In the genomic region with DNA sequence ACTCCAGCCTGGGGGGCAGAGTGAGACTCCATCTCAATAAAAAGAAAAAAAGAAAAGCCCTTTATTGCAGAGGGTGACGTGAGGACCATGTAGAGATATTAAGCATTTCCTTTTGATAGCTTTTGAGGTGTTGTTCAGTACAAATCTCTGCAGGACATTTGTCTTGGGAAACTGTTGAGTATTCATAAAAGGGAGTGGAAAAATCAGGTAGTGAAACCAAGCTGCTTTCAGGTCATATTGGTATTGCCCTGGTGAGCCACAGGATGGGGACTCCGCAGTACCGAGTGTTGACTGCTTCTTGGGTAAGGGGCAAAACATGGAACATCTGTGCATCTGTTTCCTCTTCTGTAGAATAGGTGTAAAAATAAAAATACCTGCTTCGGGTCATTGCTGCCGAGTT, we compare ENCODE assay signal across 10 cellular contexts. TPM values are rescaled to one million over a fixed set of nuclear protein-coding genes. Genes with fewer than 3 reads are reported as not detected.
DNase-seq lines count a peak whose midpoint lies in the region; ATAC-seq and TF ChIP-seq lines count a peak whose summit lies in the region.
"Had no signal": no experiment of that assay in that cellular context is flagged by ENCODE, and none has a peak within 500 bp of the region (broad histone marks: within the 10 kb centered on the region; RNA-seq: fewer than 3 reads in every experiment).

No MANE protein-coding gene starts in this region.

- H3K27me3 ChIP-seq in breast epithelium (no peaks in the 10 kb centered on the region), PC-9 (ENCODE audit: insufficient read depth, low read depth) (no peaks in the 10 kb centered on the region)

- no peaks in the 10 kb centered on the region for H4K20me1 ChIP-seq in PC-9 (ENCODE audit: insufficient read depth)

- H3K36me3 ChIP-seq in breast epithelium = no peaks in the 10 kb centered on the region
- no peaks in the 10 kb centered on the region for H3K36me3 ChIP-seq in PC-9 (ENCODE audit: low read depth)

- H3K36me3 Mint-ChIP-seq in natural killer cell treated with Interleukin-12 subunit alpha and Interleukin-12 subunit beta and Interleukin-15 and Interleukin-18, amount 100 ng/mL, for 72 hours = no peaks in the 10 kb centered on the region
- peaks cover 27% of the 10 kb centered on the region for H3K36me3 Mint-ChIP-seq in activated T-helper 1 cell treated with anti-CD3 and anti-CD28 coated beads, Interleukin-12 subunit alpha, Interleukin-12 subunit beta, Interleukin-2, Interleukin-4 antibody, amounts not matched to agents 30 ng/mL and 10 ng/mL and 1 ng/mL, durations not matched to agents 14 hours and 24 hours and 36 hours (ENCODE audit: low read depth)

- DNase-seq in natural killer cell treated with Interleukin-12 subunit alpha and Interleukin-12 subunit beta and Interleukin-15 and Interleukin-18, amount 100 ng/mL, for 72 hours (ENCODE audit: low spot score) = no peak
- no peak for DNase-seq in breast epithelium (ENCODE audit: low spot score in 2 of 2)
- DNase-seq in activated T-helper 1 cell treated with anti-CD3 and anti-CD28 coated beads, Interleukin-12 subunit alpha, Interleukin-12 subunit beta, Interleukin-2, Interleukin-4 antibody, amounts not matched to agents 30 ng/mL and 10 ng/mL and 1 ng/mL, durations not matched to agents 14 hours and 24 hours and 36 hours (ENCODE audit: low spot score) = no peak
- DNase-seq in Right ventricle myocardium superior = no peak
- DNase-seq in PC-9 = no peak
- DNase-seq: hippocampal formation, NCI-H1436 treated with DMSO at 0.1 percent for 48 hours had no signal

- H3K9me3 ChIP-seq in breast epithelium (no peaks in the 10 kb centered on the region), PC-9 (ENCODE audit: insufficient read depth, low read depth) (no peaks in the 10 kb centered on the region)

- TF ChIP-seq CTCF in breast epithelium (IDR thresholded peaks at IDR 0.05) (no peak), PC-9 (conservative IDR thresholded peaks at IDR 0.05) (no peak)

- H3K4me2 ChIP-seq in PC-9 = no peak overlapping the region

- no peak for TF ChIP-seq POLR2A in breast epithelium (IDR thresholded peaks at IDR 0.05)

- BruUV-seq in PC-9 (replicated peaks; lab: Mats Ljungman, UMichigan) = no TSS peak

- CTCF ChIA-PET in PC-9 (lab: Charles Lee) = no interaction called here

- no peaks in the 10 kb centered on the region for H3F3A ChIP-seq in PC-9 (ENCODE audit: insufficient read depth, low read depth)

- H3K27ac Mint-ChIP-seq in natural killer cell treated with Interleukin-12 subunit alpha and Interleukin-12 subunit beta and Interleukin-15 and Interleukin-18, amount 100 ng/mL, for 72 hours = peak overlapping the region; percentile 94 to 97
- no peak overlapping the region for H3K27ac Mint-ChIP-seq in activated T-helper 1 cell treated with anti-CD3 and anti-CD28 coated beads, Interleukin-12 subunit alpha, Interleukin-12 subunit beta, Interleukin-2, Interleukin-4 antibody, amounts not matched to agents 30 ng/mL and 10 ng/mL and 1 ng/mL, durations not matched to agents 14 hours and 24 hours and 36 hours

- no peaks in the 10 kb centered on the region for H3K9me2 ChIP-seq in PC-9 (ENCODE audit: insufficient read depth)

- H3K27ac ChIP-seq in breast epithelium = no peak overlapping the region
- no peak overlapping the region for H3K27ac ChIP-seq in PC-9

- H3K4me3 ChIP-seq in breast epithelium (no peak overlapping the region), PC-9 (no peak overlapping the region)

- no peaks in the 10 kb centered on the region for H3K79me2 ChIP-seq in PC-9 (ENCODE audit: low read depth)

- peaks cover 4% of the 10 kb centered on the region for H3K9me3 Mint-ChIP-seq in natural killer cell treated with Interleukin-12 subunit alpha and Interleukin-12 subunit beta and Interleukin-15 and Interleukin-18, amount 100 ng/mL, for 72 hours
- H3K9me3 Mint-ChIP-seq in activated T-helper 1 cell treated with anti-CD3 and anti-CD28 coated beads, Interleukin-12 subunit alpha, Interleukin-12 subunit beta, Interleukin-2, Interleukin-4 antibody, amounts not matched to agents 30 ng/mL and 10 ng/mL and 1 ng/mL, durations not matched to agents 14 hours and 24 hours and 36 hours = no peaks in the 10 kb centered on the region

- H2AFZ ChIP-seq in PC-9 = no peak overlapping the region

- H3K4me3 Mint-ChIP-seq in natural killer cell treated with Interleukin-12 subunit alpha and Interleukin-12 subunit beta and Interleukin-15 and Interleukin-18, amount 100 ng/mL, for 72 hours = no peak overlapping the region
- no peak overlapping the region for H3K4me3 Mint-ChIP-seq in activated T-helper 1 cell treated with anti-CD3 and anti-CD28 coated beads, Interleukin-12 subunit alpha, Interleukin-12 subunit beta, Interleukin-2, Interleukin-4 antibody, amounts not matched to agents 30 ng/mL and 10 ng/mL and 1 ng/mL, durations not matched to agents 14 hours and 24 hours and 36 hours

- H3K27me3 Mint-ChIP-seq in natural killer cell treated with Interleukin-12 subunit alpha and Interleukin-12 subunit beta and Interleukin-15 and Interleukin-18, amount 100 ng/mL, for 72 hours = no peaks in the 10 kb centered on the region
- H3K27me3 Mint-ChIP-seq in activated T-helper 1 cell treated with anti-CD3 and anti-CD28 coated beads, Interleukin-12 subunit alpha, Interleukin-12 subunit beta, Interleukin-2, Interleukin-4 antibody, amounts not matched to agents 30 ng/mL and 10 ng/mL and 1 ng/mL, durations not matched to agents 14 hours and 24 hours and 36 hours (ENCODE audit: insufficient read depth) = no peaks in the 10 kb centered on the region

- peaks cover 46% of the 10 kb centered on the region in 2 donors for H3K4me1 Mint-ChIP-seq in natural killer cell treated with Interleukin-12 subunit alpha and Interleukin-12 subunit beta and Interleukin-15 and Interleukin-18, amount 100 ng/mL, for 72 hours (ENCODE audit: low read depth in 2 of 2)
- peaks cover 41% of the 10 kb centered on the region for H3K4me1 Mint-ChIP-seq in activated T-helper 1 cell treated with anti-CD3 and anti-CD28 coated beads, Interleukin-12 subunit alpha, Interleukin-12 subunit beta, Interleukin-2, Interleukin-4 antibody, amounts not matched to agents 30 ng/mL and 10 ng/mL and 1 ng/mL, durations not matched to agents 14 hours and 24 hours and 36 hours (ENCODE audit: low read depth)

- POLR2A ChIA-PET in PC-9 (lab: Charles Lee; ENCODE audit: unreplicated experiment) = no interaction called here

- intact Hi-C loops in breast epithelium (cut with DNase I; ENCODE audit: low total_unique reads) = loop anchor here (5.0 kb wide), 1 partner anchor 684 kb away; a partner anchor contains a TSS
- intact Hi-C loops in activated T-helper 1 cell treated with anti-CD3 and anti-CD28 coated beads, Interleukin-12 subunit alpha, Interleukin-12 subunit beta, Interleukin-2, Interleukin-4 antibody, amounts not matched to agents 30 ng/mL and 10 ng/mL and 1 ng/mL, durations not matched to agents 14 hours and 24 hours and 36 hours (cut with micrococcal nuclease) = no loop called here
- intact Hi-C loops in Right ventricle myocardium superior (cut with DNase I) = no loop called here
- intact Hi-C loops in PC-9 (cut with micrococcal nuclease; ENCODE audit: unreplicated experiment) = no loop called here

- H3K4me1 ChIP-seq in breast epithelium = peaks cover 4 to 7% of the 10 kb centered on the region in 2 donors
- no peaks in the 10 kb centered on the region for H3K4me1 ChIP-seq in PC-9 (replicated peaks; ENCODE audit: insufficient read depth)

- ATAC-seq in GM18861 (IDR thresholded peaks at IDR 0.05; ENCODE audit: unreplicated experiment) = peak; percentile 44
- peak; percentile 53 for ATAC-seq in GM21737 (IDR thresholded peaks at IDR 0.05; ENCODE audit: unreplicated experiment)
- peak; percentile 53 for ATAC-seq in HG03521 (IDR thresholded peaks at IDR 0.05; ENCODE audit: unreplicated experiment)
- no peak for ATAC-seq in natural killer cell treated with Interleukin-12 subunit alpha and Interleukin-12 subunit beta and Interleukin-15 and Interleukin-18, amount 100 ng/mL, for 72 hours
- ATAC-seq in Right ventricle myocardium superior (ENCODE audit: poor library complexity) = no peak

RNA-seq across cellular contexts. Expression of a gene that starts 9.9 kb away (rescaled TPM):
- total RNA-seq in natural killer cell treated with Interleukin-12 subunit alpha and Interleukin-12 subunit beta and Interleukin-15 and Interleukin-18, amount 100 ng/mL, for 72 hours = 100 to 1,000 TPM; 119 to 177 TPM
- 100 to 1,000 TPM in 2 of 3 donors, 10 to 100 TPM in 1; 53.8 to 227 (median 174) TPM for total RNA-seq in breast epithelium
- total RNA-seq in activated T-helper 1 cell treated with anti-CD3 and anti-CD28 coated beads, Interleukin-12 subunit alpha, Interleukin-12 subunit beta, Interleukin-2, Interleukin-4 antibody, amounts not matched to agents 30 ng/mL and 10 ng/mL and 1 ng/mL, durations not matched to agents 14 hours and 24 hours and 36 hours = 108 and 113 TPM in 2 replicates
- 17.1 TPM for total RNA-seq in Right ventricle myocardium superior
- total RNA-seq in PC-9 (2021) = 10.4 and 11.3 TPM in 2 replicates

RNA-seq across cellular contexts. Expression of a gene that starts 36.0 kb away (rescaled TPM):
- 10 to 100 TPM; 13.6 to 13.7 TPM for total RNA-seq in natural killer cell treated with Interleukin-12 subunit alpha and Interleukin-12 subunit beta and Interleukin-15 and Interleukin-18, amount 100 ng/mL, for 72 hours
- total RNA-seq in breast epithelium (10 to 100 TPM; 84.2 to 87.1 (median 84.9) TPM), Right ventricle myocardium superior (7.6 TPM), PC-9 (2021) (41.6 and 50.9 TPM in 2 replicates)
- 6.1 and 7.0 TPM in 2 replicates for total RNA-seq in activated T-helper 1 cell treated with anti-CD3 and anti-CD28 coated beads, Interleukin-12 subunit alpha, Interleukin-12 subunit beta, Interleukin-2, Interleukin-4 antibody, amounts not matched to agents 30 ng/mL and 10 ng/mL and 1 ng/mL, durations not matched to agents 14 hours and 24 hours and 36 hours

Comparison
In these comparisons a context has a peak if more than half of its experiments do, and no peak if none do; other contexts are left out.
1. ATAC-seq: peak in GM18861 (single experiment), GM21737 (single experiment) and HG03521 (single experiment); none in natural killer cell treated with Interleukin-12 subunit alpha and Interleukin-12 subunit beta and Interleukin-15 and Interleukin-18, amount 100 ng/mL, for 72 hours (0 of 2) and Right ventricle myocardium superior (single experiment).